Comparison of ENCODE assay signal across 22 cellular contexts in the genomic region with DNA sequence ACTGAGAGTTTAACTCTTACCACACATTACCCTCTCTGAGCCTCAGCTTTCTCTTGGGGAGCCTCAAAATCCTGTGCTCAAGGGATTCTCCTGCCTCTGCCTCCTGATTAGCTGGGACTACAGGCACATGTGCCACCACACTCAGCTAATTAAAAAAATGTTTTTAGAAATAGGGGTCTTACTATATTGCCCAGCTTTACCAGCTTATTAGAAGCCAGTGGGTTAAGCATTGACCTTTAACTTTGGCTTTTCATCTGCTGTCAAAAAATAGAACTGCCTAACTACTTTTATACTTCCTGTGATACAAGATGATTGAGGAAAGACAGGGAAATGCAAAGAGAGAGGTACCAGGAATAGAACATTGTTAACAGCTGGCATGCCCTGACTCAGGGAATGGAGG.
"Had no signal": no experiment of that assay in that cellular context is flagged by ENCODE, and none has a peak within 500 bp of the region (broad histone marks: within the 10 kb centered on the region; RNA-seq: fewer than 3 reads in every experiment).

No MANE protein-coding gene starts in this region.

- H3K36me3 ChIP-seq: breast epithelium, WERI-Rb-1 had no signal

- H2AFZ ChIP-seq: PC-9 had no signal

- H3K9me3 ChIP-seq: body of pancreas, breast epithelium had no signal

- DNase-seq: activated CD4-positive, alpha-beta T cell treated with anti-CD3 and anti-CD28 coated beads, Interleukin-2, amount 10 ng/mL, durations not matched to agents 24 days and 14 days; activated CD4-positive, alpha-beta T cell treated with anti-CD3 and anti-CD28 coated beads, Interleukin-2, amount 50 U/mL, for 4 hours; activated CD8-positive, alpha-beta T cell treated with anti-CD3 and anti-CD28 coated beads for 36 hours; activated gamma-delta T cell; activated naive CD4-positive, alpha-beta T cell treated with Interleukin-2 at 50 U/mL for 16 hours; activated naive CD8-positive, alpha-beta T cell treated with anti-CD3 and anti-CD28 coated beads, Interleukin-2, amount 10 ng/mL, durations not matched to agents 7 days and 5 days; activated T-cell treated with anti-CD3 and anti-CD28 coated beads, Interleukin-2, amount 50 U/mL, for 24 hours; body of pancreas; MM.1S; MV-4-11; NCI-H1092; NCI-H1436 treated with DMSO at 0.1 percent for 48 hours; NCI-H1694 treated with DMSO at 0.1 percent for 48 hours; NCI-H2029; NCI-H345; NCI-H524 treated with DMSO at 0.1 percent for 48 hours; PC-9; Right ventricle myocardium superior; T1000; WERI-Rb-1 had no signal

- FAIRE-seq: astrocyte had no signal

- ATAC-seq: activated CD8-positive, alpha-beta T cell treated with anti-CD3 and anti-CD28 coated beads for 36 hours; body of pancreas had no signal

- H3K4me2 ChIP-seq: PC-9 had no signal

- H3K27me3 ChIP-seq: body of pancreas, breast epithelium had no signal

- H3K27ac ChIP-seq: body of pancreas, breast epithelium, PC-9, WERI-Rb-1 had no signal

- H3K4me3 ChIP-seq: body of pancreas, breast epithelium, PC-9 had no signal
